29 cellular contexts compared by ENCODE assay signal in the genomic region with DNA sequence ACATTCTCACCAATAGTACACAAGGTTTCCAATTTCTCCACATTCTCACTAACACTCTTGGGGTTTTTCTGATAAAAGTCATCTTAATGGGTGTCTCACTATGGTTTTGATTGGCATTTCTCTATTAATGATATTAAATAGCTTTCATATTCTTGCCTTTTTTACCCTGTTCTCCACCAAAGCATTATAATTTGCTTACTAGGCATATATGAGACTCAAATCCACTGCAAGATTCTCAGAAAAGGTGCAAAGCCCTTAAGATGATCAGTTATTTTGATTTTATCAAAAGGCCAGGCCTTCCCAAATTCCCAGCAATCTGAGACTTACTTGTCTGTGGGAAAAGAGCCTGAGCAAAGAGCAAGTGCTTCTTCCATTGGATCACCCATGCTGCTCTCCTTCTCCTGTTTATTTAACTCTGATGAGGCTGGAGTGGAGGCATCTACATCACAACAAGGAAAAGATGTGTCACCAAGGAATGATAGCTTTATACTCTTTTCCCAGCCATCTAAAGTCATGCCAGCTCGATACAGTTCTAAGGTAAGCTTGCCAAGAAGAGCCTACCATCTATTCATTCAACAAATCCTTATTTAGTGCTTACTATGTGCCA.
"Had no signal": no experiment of that assay in that cellular context is flagged by ENCODE, and none has a peak within 500 bp of the region (broad histone marks: within the 10 kb centered on the region; RNA-seq: fewer than 3 reads in every experiment).

No MANE protein-coding gene starts in this region.

- ATAC-seq: esophagus mucosa; heart right ventricle; left lobe of liver; mucosa of descending colon; right cardiac atrium; stimulated activated memory B cell treated with anti-CD40 and anti-IgM and Interleukin-4, amounts not matched to agents 10 μg/mL and 1 μg/mL and 100 μg/mL, for 72 hours; stimulated activated naive CD8-positive, alpha-beta T cell treated with anti-CD3 and anti-CD28 coated beads, Interleukin-15, Interleukin-2, amounts not matched to agents 100 U/mL and 50 U/mL, for 24 hours had no signal

- H3K36me3 ChIP-seq: prostate gland, tibial artery had no signal

- FAIRE-seq: colon, kidney had no signal

- H3K4me3 Mint-ChIP-seq: memory B cell; mesothelial cell of epicardium; naive B cell; nephron; neural progenitor cell; stimulated activated memory B cell treated with anti-CD40 and anti-IgM and Interleukin-4, amounts not matched to agents 10 μg/mL and 1 μg/mL and 100 μg/mL, for 72 hours; type B pancreatic cell had no signal

- H2AFZ ChIP-seq: neural progenitor cell had no signal

- H3K9ac ChIP-seq: neural progenitor cell had no signal

- H3K4me2 ChIP-seq: neural progenitor cell had no signal

- H3K9me3 Mint-ChIP-seq: memory B cell; mesothelial cell of epicardium; naive B cell; nephron; neural progenitor cell; stimulated activated memory B cell treated with anti-CD40 and anti-IgM and Interleukin-4, amounts not matched to agents 10 μg/mL and 1 μg/mL and 100 μg/mL, for 72 hours; type B pancreatic cell had no signal

- H3K4me1 ChIP-seq: heart right ventricle, neural progenitor cell, prostate gland, spleen, testis, tibial artery had no signal

- H3K4me3 ChIP-seq: dorsolateral prefrontal cortex, heart right ventricle, lung, mucosa of descending colon, neural progenitor cell, prostate gland, skin epidermis, spleen, testis, tibial artery had no signal

- DNase-seq: dorsolateral prefrontal cortex; effector CD4-positive, alpha-beta T cell; foreskin melanocyte; glutamatergic neuron; heart right ventricle; hypothalamus; kidney; mucosa of descending colon; naive B cell; right cardiac atrium; spleen; stimulated activated CD4-positive, alpha-beta T cell treated with anti-CD3 and anti-CD28 coated beads, Interleukin-4, amount 100 ng/mL, for 4 hours; stimulated activated naive CD8-positive, alpha-beta T cell treated with anti-CD3 and anti-CD28 coated beads, Interleukin-15, Interleukin-2, amounts not matched to agents 100 U/mL and 50 U/mL, for 24 hours; substantia nigra; testis; tibial artery had no signal

- H3K9me3 ChIP-seq: heart right ventricle, mucosa of descending colon, prostate gland, spleen, testis, tibial artery had no signal

- H3K27ac Mint-ChIP-seq: memory B cell; mesothelial cell of epicardium; naive B cell; nephron; neural progenitor cell; stimulated activated memory B cell treated with anti-CD40 and anti-IgM and Interleukin-4, amounts not matched to agents 10 μg/mL and 1 μg/mL and 100 μg/mL, for 72 hours; type B pancreatic cell had no signal

- H3K36me3 Mint-ChIP-seq: memory B cell, naive B cell had no signal

- H3K4me1 Mint-ChIP-seq: memory B cell, mesothelial cell of epicardium, naive B cell, nephron, neural progenitor cell had no signal

- H3K27ac ChIP-seq: dorsolateral prefrontal cortex, epithelial cell of prostate, heart right ventricle, neural progenitor cell, prostate gland, skin epidermis, spleen, testis, tibial artery had no signal

- H3K27me3 ChIP-seq: dorsolateral prefrontal cortex, heart right ventricle, neural progenitor cell, spleen, testis, tibial artery had no signal

- H3K27me3 Mint-ChIP-seq: memory B cell; naive B cell; stimulated activated memory B cell treated with anti-CD40 and anti-IgM and Interleukin-4, amounts not matched to agents 10 μg/mL and 1 μg/mL and 100 μg/mL, for 72 hours; type B pancreatic cell had no signal
